Comparison of ENCODE assay signal across 19 cellular contexts in the genomic region with DNA sequence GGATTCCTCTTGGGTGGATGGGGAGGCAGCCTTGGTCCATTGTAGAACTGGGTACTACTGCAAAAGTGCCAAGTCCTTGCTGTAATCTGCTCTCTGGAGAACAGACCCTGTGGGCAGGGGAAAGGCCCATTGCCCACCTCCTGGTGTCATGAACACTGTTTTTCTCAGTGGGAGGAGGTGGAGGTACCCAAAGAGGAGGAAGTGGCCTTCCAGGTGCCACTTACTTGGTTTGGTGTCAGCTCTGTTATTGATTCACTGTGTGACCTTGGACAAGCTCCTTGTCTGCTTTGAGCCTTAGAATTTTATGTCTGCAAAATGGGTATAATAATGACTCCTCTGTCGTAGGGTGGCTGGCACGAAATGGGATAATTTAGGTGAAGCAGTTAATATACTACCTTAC. TPM values are rescaled to one million over a fixed set of nuclear protein-coding genes. Genes with fewer than 3 reads are reported as not detected.
"Had no signal": no experiment of that assay in that cellular context is flagged by ENCODE, and none has a peak within 500 bp of the region (broad histone marks: within the 10 kb centered on the region; RNA-seq: fewer than 3 reads in every experiment).

No MANE protein-coding gene starts in this region.

- H3K4me3 ChIP-seq: ascending aorta, lung, psoas muscle, skin epidermis, thoracic aorta, upper lobe of left lung had no signal

- H3K27ac Mint-ChIP-seq: activated CD4-positive, alpha-beta T cell treated with anti-CD3 and anti-CD28 coated beads, Interleukin-2, amount 10 ng/mL, durations not matched to agents 7 days and 5 days; activated T-cell treated with anti-CD3 and anti-CD28 coated beads, Interleukin-2, amount 50 U/mL, for 72 hours; mesothelial cell of epicardium had no signal

- H3K4me1 ChIP-seq: ascending aorta, psoas muscle had no signal

- H3K9me3 ChIP-seq: ascending aorta, psoas muscle, thoracic aorta, upper lobe of left lung had no signal

- H3K9me3 Mint-ChIP-seq: activated CD4-positive, alpha-beta T cell treated with anti-CD3 and anti-CD28 coated beads, Interleukin-2, amount 10 ng/mL, durations not matched to agents 7 days and 5 days; activated T-cell treated with anti-CD3 and anti-CD28 coated beads, Interleukin-2, amount 50 U/mL, for 72 hours; mesothelial cell of epicardium; neural crest cell had no signal

- H3K27ac ChIP-seq: ascending aorta, psoas muscle, skin epidermis, thoracic aorta had no signal

- H3K4me3 Mint-ChIP-seq: activated CD4-positive, alpha-beta T cell treated with anti-CD3 and anti-CD28 coated beads, Interleukin-2, amount 10 ng/mL, durations not matched to agents 7 days and 5 days; activated T-cell treated with anti-CD3 and anti-CD28 coated beads, Interleukin-2, amount 50 U/mL, for 72 hours; mesothelial cell of epicardium; neural crest cell had no signal

- H3K36me3 ChIP-seq: ascending aorta, thoracic aorta, upper lobe of left lung had no signal

- ATAC-seq: activated T-cell treated with anti-CD3 and anti-CD28 coated beads, Interleukin-2, amount 50 U/mL, for 72 hours; psoas muscle; right cardiac atrium had no signal

- H3K4me1 Mint-ChIP-seq: neural crest cell had no signal

- H3K27me3 ChIP-seq: ascending aorta, upper lobe of left lung had no signal

- H3K36me3 Mint-ChIP-seq: mesothelial cell of epicardium had no signal

- H3K27me3 Mint-ChIP-seq: activated CD4-positive, alpha-beta T cell treated with anti-CD3 and anti-CD28 coated beads, Interleukin-2, amount 10 ng/mL, durations not matched to agents 7 days and 5 days had no signal

- DNase-seq: activated CD4-positive, alpha-beta T cell treated with anti-CD3 and anti-CD28 coated beads, Interleukin-2, amount 10 ng/mL, durations not matched to agents 7 days and 5 days; activated effector memory CD4-positive, alpha-beta T cell treated with anti-CD3 and anti-CD28 coated beads, Interleukin-2, amount 50 U/mL, for 16 hours; activated naive CD4-positive, alpha-beta T cell treated with anti-CD3 and anti-CD28 coated beads, Interleukin-2, amount 50 U/mL, for 16 hours; activated T-cell treated with anti-CD3 and anti-CD28 coated beads, Interleukin-2, amount 50 U/mL, for 72 hours; cerebellar nuclear complex; cortex of kidney; hypothalamus; psoas muscle; right cardiac atrium; stimulated activated CD4-positive, alpha-beta T cell treated with anti-CD3 and anti-CD28 coated beads, Interleukin-4, amount 100 ng/mL, for 1 hour; T1000; upper lobe of left lung had no signal

RNA-seq across cellular contexts. Expression of a gene that starts 55.8 kb away (rescaled TPM):
- total RNA-seq: osteocyte had no signal
